In the genomic region with DNA sequence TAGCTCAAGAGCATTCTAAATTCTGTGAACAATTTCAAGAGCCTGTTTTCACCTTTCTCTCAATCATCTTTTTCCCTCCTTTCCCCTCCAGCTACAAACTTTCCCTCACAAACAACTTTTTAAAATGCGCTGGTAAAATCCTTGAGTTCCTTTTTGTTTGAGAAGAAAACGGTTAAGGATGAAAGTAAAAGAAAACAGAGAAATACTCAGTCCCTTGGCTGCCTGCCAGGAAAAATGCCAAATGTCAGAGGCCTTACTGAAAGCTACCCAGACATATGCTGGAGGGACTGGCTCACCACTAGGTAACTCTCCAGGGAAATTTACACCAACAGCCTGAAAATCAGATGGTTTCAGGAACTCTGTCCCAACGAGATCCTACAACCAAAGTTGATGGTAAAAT, we compare ENCODE assay signal across 8 cellular contexts. TPM values are rescaled to one million over a fixed set of nuclear protein-coding genes. Genes with fewer than 3 reads are reported as not detected.
DNase-seq lines count a peak whose midpoint lies in the region; ATAC-seq and TF ChIP-seq lines count a peak whose summit lies in the region.

No MANE protein-coding gene starts in this region.

- peak overlapping the region in 1 of 5 donors; percentile 21 for H3K27ac ChIP-seq in stomach

- peak; percentile 55 for ATAC-seq in HG02571 (IDR thresholded peaks at IDR 0.05; ENCODE audit: unreplicated experiment)
- no peak for ATAC-seq in HG03432 (IDR thresholded peaks at IDR 0.05; ENCODE audit: unreplicated experiment)

- 16 to 32% (median 17%) methylated on average over 3 of the region's 3 CpGs for WGBS in stomach, 5 donors

- H3K4me3 ChIP-seq in kidney epithelial cell (ENCODE audit: low read depth, low read length) (no peak overlapping the region), stomach (no peak overlapping the region)

- H3K9me3 ChIP-seq in stomach: no peaks in the 10 kb centered on the region

- H3K27ac Mint-ChIP-seq in T-helper 2 cell treated with Interferon-gamma antibody and Interleukin-4, amounts not matched to agents 5 μg/mL and 100 μg/mL, for 36 hours: no peak overlapping the region

- no peaks in the 10 kb centered on the region for H3K36me3 Mint-ChIP-seq in T-helper 2 cell treated with Interferon-gamma antibody and Interleukin-4, amounts not matched to agents 5 μg/mL and 100 μg/mL, for 36 hours (ENCODE audit: low read depth)

- H3K36me3 ChIP-seq in kidney epithelial cell (ENCODE audit: control insufficient read depth, insufficient read depth, low read length) (no peaks in the 10 kb centered on the region), stomach (no peaks in the 10 kb centered on the region)

- no peaks in the 10 kb centered on the region for H3K27me3 Mint-ChIP-seq in T-helper 2 cell treated with Interferon-gamma antibody and Interleukin-4, amounts not matched to agents 5 μg/mL and 100 μg/mL, for 36 hours (ENCODE audit: low read depth)

- intact Hi-C loops in stomach (cut with DNase I; ENCODE audit: low total_unique reads): no loop called here

- TF ChIP-seq CTCF in kidney epithelial cell (IDR thresholded peaks at IDR 0.05; ENCODE audit: insufficient read depth, low read length, poor library complexity, severe bottlenecking) (no peak), stomach (IDR thresholded peaks at IDR 0.05) (no peak)

- H3K4me1 ChIP-seq in stomach: peaks cover 6 to 18% (median 11%) of the 10 kb centered on the region in 4 donors

- H3K9me3 Mint-ChIP-seq in T-helper 2 cell treated with Interferon-gamma antibody and Interleukin-4, amounts not matched to agents 5 μg/mL and 100 μg/mL, for 36 hours: no peaks in the 10 kb centered on the region

- peak; percentile 59 for DNase-seq in EH (ENCODE audit: low read depth)
- peak; percentile 62 to 67 for DNase-seq in activated CD4-positive, alpha-beta T cell treated with anti-CD3 and anti-CD28 coated beads, Interleukin-2, amount 50 U/mL, for 4 hours
- DNase-seq in kidney epithelial cell (ENCODE audit: low read depth): peak; percentile 14
- peak; percentile 64 for DNase-seq in stomach
- no peak for DNase-seq in NK-92 treated with Interleukin-12 subunit alpha and Interleukin-12 subunit beta, amount 100 ng/mL, for 24 hours (lab: John Stamatoyannopoulos, UW)
- DNase-seq in T-helper 2 cell treated with Interferon-gamma antibody and Interleukin-4, amounts not matched to agents 5 μg/mL and 100 μg/mL, for 36 hours (ENCODE audit: low spot score): no peak

- no peaks in the 10 kb centered on the region for H3K27me3 ChIP-seq in kidney epithelial cell (ENCODE audit: control insufficient read depth, insufficient read depth, low read length)
- no peaks in the 10 kb centered on the region for H3K27me3 ChIP-seq in stomach

- peaks cover 7% of the 10 kb centered on the region for H3K4me1 Mint-ChIP-seq in T-helper 2 cell treated with Interferon-gamma antibody and Interleukin-4, amounts not matched to agents 5 μg/mL and 100 μg/mL, for 36 hours (ENCODE audit: low read depth)

- H3K4me3 Mint-ChIP-seq in T-helper 2 cell treated with Interferon-gamma antibody and Interleukin-4, amounts not matched to agents 5 μg/mL and 100 μg/mL, for 36 hours: no peak overlapping the region

- TF ChIP-seq POLR2A in stomach (IDR thresholded peaks at IDR 0.05): no peak

- TF ChIP-seq EP300 in stomach (IDR thresholded peaks at IDR 0.05): no peak

RNA-seq across cellular contexts. Expression of gene SERBP1, which starts 11.0 kb away (rescaled TPM):
- total RNA-seq in kidney epithelial cell: 211 and 234 TPM in 2 replicates
- total RNA-seq in stomach: 100 to 1,000 TPM in 3 of 5 donors, 10 to 100 TPM in 2; 66.1 to 240 (median 146) TPM
- 100 to 1,000 TPM in 2 of 3 donors, 10 to 100 TPM in 1; 92.9 to 155 (median 114) TPM for polyA plus RNA-seq in stomach

Comparison
In these comparisons a context has a peak if more than half of its experiments do, and no peak if none do; other contexts are left out.
1. DNase-seq: peak in EH (single experiment), activated CD4-positive, alpha-beta T cell treated with anti-CD3 and anti-CD28 coated beads, Interleukin-2, amount 50 U/mL, for 4 hours (2 of 2), kidney epithelial cell (single experiment) and stomach (single experiment); none in NK-92 treated with Interleukin-12 subunit alpha and Interleukin-12 subunit beta, amount 100 ng/mL, for 24 hours (single experiment) and T-helper 2 cell treated with Interferon-gamma antibody and Interleukin-4, amounts not matched to agents 5 μg/mL and 100 μg/mL, for 36 hours (single experiment).